24 cellular contexts compared by ENCODE assay signal in genomic region chr9:134716067-134716466, GRCh38.
DNase-seq lines count a peak whose midpoint lies in the region; ATAC-seq and TF ChIP-seq lines count a peak whose summit lies in the region.
"Had no signal": no experiment of that assay in that cellular context is flagged by ENCODE, and none has a peak within 500 bp of the region (broad histone marks: within the 10 kb centered on the region; RNA-seq: fewer than 3 reads in every experiment).

No MANE protein-coding gene starts in this region.

- TF ChIP-seq POLR2A in spleen (IDR thresholded peaks at IDR 0.05) = no peak

- in situ Hi-C loops in GM23248 (cut with MboI) (no loop called here), brain microvascular endothelial cell (cut with HindIII; ENCODE audit: low pct_ligation_motif_present, low sequenced_read_pairs) (no loop called here)

- H3K27me3 ChIP-seq in GM23248 (replicated peaks; ENCODE audit: insufficient read depth) (no peaks in the 10 kb centered on the region), brain microvascular endothelial cell (replicated peaks) (no peaks in the 10 kb centered on the region), spleen (replicated peaks in 1 of 7) (no peaks in the 10 kb centered on the region)
- H3K27me3 ChIP-seq: SJCRH30, upper lobe of left lung had no signal

- no peaks in the 10 kb centered on the region for H3K4me1 Mint-ChIP-seq in activated CD8-positive, alpha-beta T cell treated with anti-CD3 and anti-CD28 coated beads for 36 hours (ENCODE audit: low read depth)
- H3K4me1 Mint-ChIP-seq: neural crest cell had no signal

- no peaks in the 10 kb centered on the region for H3K9me3 ChIP-seq in GM23248 (ENCODE audit: low read depth)
- H3K9me3 ChIP-seq in spleen = no peaks in the 10 kb centered on the region
- H3K9me3 ChIP-seq: SJCRH30, upper lobe of left lung had no signal

- no peak overlapping the region for H3K4me3 Mint-ChIP-seq in activated CD8-positive, alpha-beta T cell treated with anti-CD3 and anti-CD28 coated beads for 36 hours
- H3K4me3 Mint-ChIP-seq: activated T-cell treated with anti-CD3 and anti-CD28 coated beads, Interleukin-2, amount 50 U/mL, for 24 hours; neural crest cell; T-helper 1 cell treated with Interleukin-12 subunit alpha and Interleukin-12 subunit beta and Interleukin-4 antibody, amounts not matched to agents 30 μg/mL and 1 μg/mL, for 36 hours had no signal

- peak; percentile 43 for DNase-seq in GM23248
- peak; percentile 90 for DNase-seq in NCI-H82 (lab: John Stamatoyannopoulos, UW)
- DNase-seq in brain microvascular endothelial cell = no peak
- peak; percentile 89 for DNase-seq in myocyte (ENCODE audit: low read depth)
- no peak for DNase-seq in activated CD8-positive, alpha-beta T cell treated with anti-CD3 and anti-CD28 coated beads for 36 hours
- DNase-seq in stimulated activated CD4-positive, alpha-beta T cell treated with anti-CD3 and anti-CD28 coated beads, Interleukin-2, amount 100 ng/mL, for 48 hours = no peak
- no peak for DNase-seq in HK-2 (ENCODE audit: unreplicated experiment)
- no peak for DNase-seq in spleen
- DNase-seq: activated CD4-positive, alpha-beta T cell treated with anti-CD3 and anti-CD28 coated beads for 4 hours; activated T-cell treated with anti-CD3 and anti-CD28 coated beads, Interleukin-2, amount 50 U/mL, for 24 hours; foreskin fibroblast; Kasumi-1; mammary epithelial cell; NCI-H1048; NCI-H1694 treated with DMSO at 0.1 percent for 48 hours; NCI-H510A; SJCRH30; upper lobe of left lung had no signal

- H3K9ac ChIP-seq in GM23248 = no peak overlapping the region
- H3K9ac ChIP-seq: parathyroid adenoma had no signal

- H4K20me1 ChIP-seq in GM23248 (ENCODE audit: insufficient read depth) = peaks cover 15% of the 10 kb centered on the region; the same call in 1 of the 2 replicates

- H2AFZ ChIP-seq in GM23248 = no peak overlapping the region
- H2AFZ ChIP-seq: parathyroid adenoma had no signal

- intact Hi-C loops in activated CD8-positive, alpha-beta T cell treated with anti-CD3 and anti-CD28 coated beads for 36 hours (cut with micrococcal nuclease) = no loop called here
- intact Hi-C loops in spleen (cut with DNase I; ENCODE audit: low total_unique reads) = no loop called here

- no peaks in the 10 kb centered on the region for H3K27me3 Mint-ChIP-seq in activated CD8-positive, alpha-beta T cell treated with anti-CD3 and anti-CD28 coated beads for 36 hours
- H3K27me3 Mint-ChIP-seq: activated T-cell treated with anti-CD3 and anti-CD28 coated beads, Interleukin-2, amount 50 U/mL, for 24 hours had no signal

- H3K4me1 ChIP-seq in GM23248 (ENCODE audit: insufficient read depth) (no peaks in the 10 kb centered on the region), spleen (no peaks in the 10 kb centered on the region)
- H3K4me1 ChIP-seq: parathyroid adenoma, upper lobe of left lung had no signal

- 65 to 67% methylated on average over 8 of the region's 8 CpGs for WGBS in GM23248 (ENCODE audit: low coverage in 1 of 2, low lambda C conversion rate in 2 of 2, missing lambda C conversion rate in 2 of 2), 2 experiments
- 83 to 93% (median 89%) methylated on average over 4 to 8 of the region's 8 CpGs for WGBS in spleen, 5 donors

- H3K36me3 Mint-ChIP-seq in activated CD8-positive, alpha-beta T cell treated with anti-CD3 and anti-CD28 coated beads for 36 hours (ENCODE audit: low read depth) = no peaks in the 10 kb centered on the region

- ATAC-seq in activated CD8-positive, alpha-beta T cell treated with anti-CD3 and anti-CD28 coated beads for 36 hours = no peak
- ATAC-seq: HepG2, Panc1 had no signal

- H3K27ac Mint-ChIP-seq in activated CD8-positive, alpha-beta T cell treated with anti-CD3 and anti-CD28 coated beads for 36 hours = no peak overlapping the region
- H3K27ac Mint-ChIP-seq: activated T-cell treated with anti-CD3 and anti-CD28 coated beads, Interleukin-2, amount 50 U/mL, for 24 hours; T-helper 1 cell treated with Interleukin-12 subunit alpha and Interleukin-12 subunit beta and Interleukin-4 antibody, amounts not matched to agents 30 μg/mL and 1 μg/mL, for 36 hours had no signal

- POLR2A ChIA-PET in activated CD8-positive, alpha-beta T cell treated with anti-CD3 and anti-CD28 coated beads for 36 hours (lab: Charles Lee) = no interaction called here

- no peak overlapping the region for H3K4me2 ChIP-seq in GM23248 (ENCODE audit: unreplicated experiment)

- peaks cover 1% of the 10 kb centered on the region for H3K9me3 Mint-ChIP-seq in activated CD8-positive, alpha-beta T cell treated with anti-CD3 and anti-CD28 coated beads for 36 hours
- H3K9me3 Mint-ChIP-seq: activated T-cell treated with anti-CD3 and anti-CD28 coated beads, Interleukin-2, amount 50 U/mL, for 24 hours had no signal

- H3K36me3 ChIP-seq in GM23248 (ENCODE audit: low read depth) (peaks cover 31% of the 10 kb centered on the region), brain microvascular endothelial cell (replicated peaks) (peaks cover 76% of the 10 kb centered on the region), spleen (no peaks in the 10 kb centered on the region)
- H3K36me3 ChIP-seq: SJCRH30, upper lobe of left lung had no signal

- H3K27ac ChIP-seq in GM23248 (peak overlapping the region; percentile 41; the same call in 1 of the 2 replicates), brain microvascular endothelial cell (no peak overlapping the region), spleen (no peak overlapping the region)
- H3K27ac ChIP-seq: C4-2B, parathyroid adenoma, SJCRH30, upper lobe of left lung had no signal

- CTCF ChIA-PET in activated CD8-positive, alpha-beta T cell treated with anti-CD3 and anti-CD28 coated beads for 36 hours (lab: Charles Lee) = no interaction called here

- peaks cover 46% of the 10 kb centered on the region for H3F3A ChIP-seq in GM23248 (ENCODE audit: insufficient read depth)

- peak; percentile 29 for TF ChIP-seq CTCF in brain microvascular endothelial cell (IDR thresholded peaks at IDR 0.05; ENCODE audit: low read depth, low read length, missing control alignments)
- TF ChIP-seq CTCF in activated CD8-positive, alpha-beta T cell treated with anti-CD3 and anti-CD28 coated beads for 36 hours (IDR thresholded peaks at IDR 0.05) = no peak
- no peak for TF ChIP-seq CTCF in spleen (IDR thresholded peaks at IDR 0.05 in 8 of 11, conservative IDR thresholded peaks at IDR 0.05 in 3 of 11)

- peaks cover 99% of the 10 kb centered on the region for H3K79me2 ChIP-seq in GM23248 (ENCODE audit: insufficient read depth)
- H3K79me2 ChIP-seq: parathyroid adenoma had no signal

- H3K4me3 ChIP-seq in GM23248 = no peak overlapping the region
- no peak overlapping the region for H3K4me3 ChIP-seq in brain microvascular endothelial cell (ENCODE audit: low read depth, low read length)
- no peak overlapping the region for H3K4me3 ChIP-seq in spleen
- H3K4me3 ChIP-seq: SJCRH30, upper lobe of left lung had no signal

- no peaks in the 10 kb centered on the region for H3K9me2 ChIP-seq in GM23248 (ENCODE audit: insufficient read depth)

Comparison
In these comparisons a context has a peak if more than half of its experiments do, and no peak if none do; other contexts are left out.
1. DNase-seq: peak in GM23248 (single experiment), NCI-H82 (single experiment) and myocyte (single experiment); none in brain microvascular endothelial cell (single experiment), activated CD8-positive, alpha-beta T cell treated with anti-CD3 and anti-CD28 coated beads for 36 hours (single experiment), stimulated activated CD4-positive, alpha-beta T cell treated with anti-CD3 and anti-CD28 coated beads, Interleukin-2, amount 100 ng/mL, for 48 hours (0 of 2), HK-2 (single experiment) and spleen (single experiment).